21 cellular contexts compared by ENCODE assay signal in the genomic region with DNA sequence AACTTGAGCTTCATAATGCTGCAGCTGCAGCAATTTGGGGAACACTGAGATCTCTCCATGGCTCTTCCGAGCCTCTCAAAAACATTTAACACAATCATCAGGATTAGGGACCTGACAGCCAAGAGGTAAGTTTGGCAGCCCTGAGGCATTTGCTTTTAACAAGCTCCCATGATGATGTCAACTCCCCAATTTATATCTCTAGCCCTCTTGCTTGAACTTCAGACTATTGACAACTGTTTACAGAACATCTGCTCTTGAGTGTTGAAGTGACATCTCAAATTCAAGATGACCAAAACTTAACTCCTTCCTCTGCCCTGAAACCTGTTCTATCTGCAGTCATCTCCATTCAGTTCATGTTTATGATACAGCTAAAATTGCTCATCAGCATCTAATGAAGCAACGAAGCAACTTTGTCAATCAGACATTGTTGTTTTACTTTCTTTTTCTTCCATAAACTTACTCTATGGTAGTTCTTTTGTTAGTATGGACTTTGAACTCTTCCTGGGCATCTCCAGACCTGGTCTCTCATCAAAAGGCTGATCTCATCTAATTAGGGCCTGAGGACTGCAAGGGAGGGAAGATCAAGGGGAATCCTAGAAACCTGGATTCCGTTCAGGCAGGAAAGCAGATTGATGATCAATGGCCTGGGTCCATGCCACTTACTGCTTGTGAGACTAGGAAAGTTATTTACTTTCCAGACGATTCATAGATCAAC. TPM values are rescaled to one million over a fixed set of nuclear protein-coding genes. Genes with fewer than 3 reads are reported as not detected.
A peak's percentile ranks its signal among the peaks of the same experiment; 100 is the strongest.
DNase-seq lines count a peak whose midpoint lies in the region; ATAC-seq and TF ChIP-seq lines count a peak whose summit lies in the region.
"Had no signal": no experiment of that assay in that cellular context is flagged by ENCODE, and none has a peak within 500 bp of the region (broad histone marks: within the 10 kb centered on the region; RNA-seq: fewer than 3 reads in every experiment).

No MANE protein-coding gene starts in this region.

- in situ Hi-C loops in gastrocnemius medialis (cut with MboI; ENCODE audit: low sequenced_read_pairs in 4 of 4): no loop called here

- H3K4me1 ChIP-seq in gastrocnemius medialis: peaks cover 41 to 49% of the 10 kb centered on the region in 2 donors

- H3K36me3 Mint-ChIP-seq in CD4-positive, alpha-beta T cell (ENCODE audit: low read depth): peaks cover 8% of the 10 kb centered on the region
- peaks cover 11% of the 10 kb centered on the region for H3K36me3 Mint-ChIP-seq in stimulated activated memory B cell treated with anti-CD40 and anti-IgM and Interleukin-4, amounts not matched to agents 10 μg/mL and 1 μg/mL and 100 μg/mL, for 72 hours

- no peak overlapping the region for H3K4me3 Mint-ChIP-seq in CD4-positive, alpha-beta T cell
- H3K4me3 Mint-ChIP-seq in stimulated activated memory B cell treated with anti-CD40 and anti-IgM and Interleukin-4, amounts not matched to agents 10 μg/mL and 1 μg/mL and 100 μg/mL, for 72 hours: no peak overlapping the region

- no peaks in the 10 kb centered on the region for H3K9me3 Mint-ChIP-seq in CD4-positive, alpha-beta T cell
- no peaks in the 10 kb centered on the region for H3K9me3 Mint-ChIP-seq in stimulated activated memory B cell treated with anti-CD40 and anti-IgM and Interleukin-4, amounts not matched to agents 10 μg/mL and 1 μg/mL and 100 μg/mL, for 72 hours

- no peak for TF ChIP-seq POLR2A in gastrocnemius medialis (IDR thresholded peaks at IDR 0.05)

- no peak overlapping the region for H3K4me3 ChIP-seq in gastrocnemius medialis
- H3K4me3 ChIP-seq: PC-9 had no signal

- no peaks in the 10 kb centered on the region for H3K27me3 Mint-ChIP-seq in CD4-positive, alpha-beta T cell
- H3K27me3 Mint-ChIP-seq in stimulated activated memory B cell treated with anti-CD40 and anti-IgM and Interleukin-4, amounts not matched to agents 10 μg/mL and 1 μg/mL and 100 μg/mL, for 72 hours: no peaks in the 10 kb centered on the region

- CTCF ChIA-PET in CD4-positive, alpha-beta T cell (lab: Charles Lee): interaction anchor here (1.8 kb wide), 1 partner anchor 11 kb away, joined by 5 read pairs; no protein-coding TSS in a partner anchor

- no peaks in the 10 kb centered on the region for H3K36me3 ChIP-seq in gastrocnemius medialis

- H3K4me1 Mint-ChIP-seq in CD4-positive, alpha-beta T cell (ENCODE audit: low read depth): no peaks in the 10 kb centered on the region
- peaks cover 20% of the 10 kb centered on the region for H3K4me1 Mint-ChIP-seq in stimulated activated memory B cell treated with anti-CD40 and anti-IgM and Interleukin-4, amounts not matched to agents 10 μg/mL and 1 μg/mL and 100 μg/mL, for 72 hours

- H3K27me3 ChIP-seq in gastrocnemius medialis: no peaks in the 10 kb centered on the region
- no peaks in the 10 kb centered on the region for H3K27me3 ChIP-seq in CD4-positive, alpha-beta T cell (ENCODE audit: control insufficient read depth, insufficient read depth, low read length)

- DNase-seq in NCI-H510A treated with DMSO at 0.1 percent for 48 hours (lab: John Stamatoyannopoulos, UW) (peak; percentile 20), NCI-H510A (lab: John Stamatoyannopoulos, UW) (no peak), SW480 (ENCODE audit: low spot score) (peak; percentile 51), left colon (no peak), gastrocnemius medialis (no peak)
- DNase-seq in CD4-positive, alpha-beta T cell: no peak
- DNase-seq in activated CD4-positive, alpha-beta T cell treated with anti-CD3 and anti-CD28 coated beads for 4 hours: no peak
- DNase-seq: AML-193, C1 segment of cervical spinal cord, KG1, NCI-H1092 treated with DMSO at 0.1 percent for 48 hours, NCI-H1436 treated with DMSO at 0.1 percent for 48 hours, NCI-H1930, NCI-H446, NCI-H69, PC-9, RPMI8226, SHP77 had no signal

- no peaks in the 10 kb centered on the region for H3K9me3 ChIP-seq in gastrocnemius medialis
- H3K9me3 ChIP-seq in CD4-positive, alpha-beta T cell (ENCODE audit: control insufficient read depth, low read length): no peaks in the 10 kb centered on the region

- H3K27ac ChIP-seq in gastrocnemius medialis: peak overlapping the region in 3 of 4 donors; percentile 64 to 80 (median 79)
- H3K27ac ChIP-seq in CD4-positive, alpha-beta T cell (ENCODE audit: low read depth, low read length): no peak overlapping the region
- H3K27ac ChIP-seq: HL-60, PC-9 had no signal

- no peak overlapping the region for H3K27ac Mint-ChIP-seq in CD4-positive, alpha-beta T cell
- no peak overlapping the region for H3K27ac Mint-ChIP-seq in stimulated activated memory B cell treated with anti-CD40 and anti-IgM and Interleukin-4, amounts not matched to agents 10 μg/mL and 1 μg/mL and 100 μg/mL, for 72 hours

- POLR2A ChIA-PET in CD4-positive, alpha-beta T cell (lab: Charles Lee): no interaction called here

- intact Hi-C loops in left colon (cut with DNase I, micrococcal nuclease): no loop called here
- intact Hi-C loops in gastrocnemius medialis (cut with DNase I; ENCODE audit: low total_unique reads): no loop called here
- intact Hi-C loops in CD4-positive, alpha-beta T cell (cut with DNase I, micrococcal nuclease): no loop called here

- ATAC-seq in left colon: peak; percentile 88
- no peak for ATAC-seq in gastrocnemius medialis
- ATAC-seq in CD4-positive, alpha-beta T cell (ENCODE audit: poor library complexity): no peak
- ATAC-seq in stimulated activated memory B cell treated with anti-CD40 and anti-IgM and Interleukin-4, amounts not matched to agents 10 μg/mL and 1 μg/mL and 100 μg/mL, for 72 hours: no peak

- TF ChIP-seq CTCF in gastrocnemius medialis (IDR thresholded peaks at IDR 0.05 in 4 of 5, conservative IDR thresholded peaks at IDR 0.05 in 1 of 5): no peak
- TF ChIP-seq CTCF in CD4-positive, alpha-beta T cell (IDR thresholded peaks at IDR 0.05): no peak

RNA-seq across cellular contexts. Expression of gene SEMA4F, which starts 48.1 kb away (rescaled TPM):
- total RNA-seq in left colon (1 to 10 TPM; 3.5 to 3.8 TPM), gastrocnemius medialis (1 to 10 TPM in 3 of 4 donors, under 1 TPM in 1; 0.97 to 1.6 (median 1.4) TPM)
- 1 to 10 TPM; 6.8 to 7.3 TPM for total RNA-seq in CD4-positive, alpha-beta T cell

RNA-seq across cellular contexts. Expression of gene M1AP, which starts 54.0 kb away (rescaled TPM):
- total RNA-seq in left colon (under 1 TPM in 1 of 2 donors, not detected in 1; 0.56 TPM), gastrocnemius medialis (under 1 TPM in 1 of 4 donors, not detected in 3; 0.20 TPM)
- not detected for total RNA-seq in CD4-positive, alpha-beta T cell
- total RNA-seq: A172 had no signal

Comparison
In these comparisons a context has a peak if more than half of its experiments do, and no peak if none do; other contexts are left out.
1. DNase-seq: peak in NCI-H510A treated with DMSO at 0.1 percent for 48 hours (single experiment) and SW480 (single experiment); none in NCI-H510A (single experiment), left colon (0 of 2), gastrocnemius medialis (0 of 2), CD4-positive, alpha-beta T cell (0 of 10) and activated CD4-positive, alpha-beta T cell treated with anti-CD3 and anti-CD28 coated beads for 4 hours (0 of 2).